In genomic region chr2:31269087-31269486, GRCh38 we compare ENCODE assay signal across 25 cellular contexts. TPM values are rescaled to one million over a fixed set of nuclear protein-coding genes. Genes with fewer than 3 reads are reported as not detected.
DNase-seq lines count a peak whose midpoint lies in the region; ATAC-seq and TF ChIP-seq lines count a peak whose summit lies in the region.
"Had no signal": no experiment of that assay in that cellular context is flagged by ENCODE, and none has a peak within 500 bp of the region (broad histone marks: within the 10 kb centered on the region; RNA-seq: fewer than 3 reads in every experiment).

No MANE protein-coding gene starts in this region.

- H3K4me3 ChIP-seq in right atrium auricular region (no peak overlapping the region), aorta (ENCODE audit: low read length in 2 of 2) (no peak overlapping the region), esophagus muscularis mucosa (no peak overlapping the region)
- H3K4me3 ChIP-seq: GM12878, upper lobe of right lung had no signal

- in situ Hi-C loops in G401 (cut with HindIII; ENCODE audit: low sequenced_read_pairs), result no loop called here

- intact Hi-C loops in Right ventricle myocardium inferior (cut with DNase I) (no loop called here), left cardiac atrium (cut with DNase I) (no loop called here), aorta (cut with DNase I) (loop anchor here in 1 of 2 donors (2.0 kb wide), 1 partner anchor 28 kb away; no protein-coding TSS in a partner anchor), esophagus muscularis mucosa (cut with DNase I) (no loop called here)

- DNase-seq in Right ventricle myocardium inferior (ENCODE audit: missing footprints) (no peak), right atrium auricular region (ENCODE audit: low spot score) (no peak), chondrocyte (ENCODE audit: low spot score) (no peak), left cardiac atrium (no peak), aorta (no peak), G401 (ENCODE audit: low spot score) (no peak), esophagus muscularis mucosa (ENCODE audit: extremely low spot score) (no peak)
- DNase-seq: 8988T; activated CD4-positive, alpha-beta T cell treated with anti-CD3 and anti-CD28 coated beads, Interleukin-2, amount 10 ng/mL, durations not matched to agents 7 days and 5 days; activated effector memory CD4-positive, alpha-beta T cell treated with Interleukin-2 at 50 U/mL for 16 hours; activated naive CD8-positive, alpha-beta T cell treated with anti-CD3 and anti-CD28 coated beads, Interleukin-2, amount 50 U/mL, for 24 hours; C1 segment of cervical spinal cord; hippocampal formation; NCI-H1092 treated with DMSO at 0.1 percent for 48 hours; NCI-H510A; posterior cingulate gyrus; stimulated activated CD4-positive, alpha-beta T cell treated with anti-CD3 and anti-CD28 coated beads, Interleukin-2, amount 100 ng/mL, for 24 hours; stimulated activated naive CD8-positive, alpha-beta T cell treated with anti-CD3 and anti-CD28 coated beads, Interleukin-15, amount 100 ng/mL, for 72 hours; upper lobe of right lung had no signal

- H3K36me3 Mint-ChIP-seq in chondrocyte (ENCODE audit: low read depth), result peaks cover 19% of the 10 kb centered on the region

- no peak overlapping the region for H3K4me3 Mint-ChIP-seq in chondrocyte (ENCODE audit: unreplicated experiment)
- H3K4me3 Mint-ChIP-seq: activated CD4-positive, alpha-beta T cell treated with anti-CD3 and anti-CD28 coated beads, Interleukin-2, amount 10 ng/mL, durations not matched to agents 7 days and 5 days; activated naive CD8-positive, alpha-beta T cell treated with anti-CD3 and anti-CD28 coated beads, Interleukin-2, amount 50 U/mL, for 24 hours; central memory CD8-positive, alpha-beta T cell; nephron; stimulated activated naive CD8-positive, alpha-beta T cell treated with anti-CD3 and anti-CD28 coated beads, Interleukin-15, amount 100 ng/mL, for 72 hours had no signal

- H3K36me3 ChIP-seq in right atrium auricular region, result peaks cover 6% of the 10 kb centered on the region
- no peaks in the 10 kb centered on the region for H3K36me3 ChIP-seq in aorta (ENCODE audit: control insufficient read depth in 1 of 2, insufficient read depth in 2 of 2, low read length in 1 of 2)
- H3K36me3 ChIP-seq in esophagus muscularis mucosa, result peaks cover 0 to 12% (median 10%) of the 10 kb centered on the region in 4 donors
- H3K36me3 ChIP-seq: upper lobe of right lung had no signal

- peak overlapping the region; percentile 74 for H3K27ac Mint-ChIP-seq in chondrocyte (ENCODE audit: unreplicated experiment)
- H3K27ac Mint-ChIP-seq: activated CD4-positive, alpha-beta T cell treated with anti-CD3 and anti-CD28 coated beads, Interleukin-2, amount 10 ng/mL, durations not matched to agents 7 days and 5 days; activated naive CD8-positive, alpha-beta T cell treated with anti-CD3 and anti-CD28 coated beads, Interleukin-2, amount 50 U/mL, for 24 hours; nephron; stimulated activated naive CD8-positive, alpha-beta T cell treated with anti-CD3 and anti-CD28 coated beads, Interleukin-15, amount 100 ng/mL, for 72 hours had no signal

- H3K9me3 ChIP-seq in right atrium auricular region, result no peaks in the 10 kb centered on the region
- no peaks in the 10 kb centered on the region for H3K9me3 ChIP-seq in aorta (ENCODE audit: control insufficient read depth, low read length)
- no peaks in the 10 kb centered on the region for H3K9me3 ChIP-seq in esophagus muscularis mucosa
- H3K9me3 ChIP-seq: upper lobe of right lung had no signal

- WGBS in aorta, 2 donors, result 18 to 19% methylated on average over 4 of the region's 4 CpGs
- WGBS in esophagus muscularis mucosa, result 91% methylated on average over 4 of the region's 4 CpGs

- peak overlapping the region in 1 of 2 donors; percentile 25 for H3K27ac ChIP-seq in right atrium auricular region
- peak overlapping the region; percentile 35 to 68 for H3K27ac ChIP-seq in aorta (ENCODE audit: low read depth in 1 of 2, low read length in 2 of 2)
- no peak overlapping the region for H3K27ac ChIP-seq in esophagus muscularis mucosa (replicated peaks in 1 of 4)
- H3K27ac ChIP-seq: RWPE1, upper lobe of right lung had no signal

- no peaks in the 10 kb centered on the region for H3K27me3 Mint-ChIP-seq in chondrocyte (ENCODE audit: low read depth)
- H3K27me3 Mint-ChIP-seq: activated naive CD8-positive, alpha-beta T cell treated with anti-CD3 and anti-CD28 coated beads, Interleukin-2, amount 50 U/mL, for 24 hours had no signal

- TF ChIP-seq CTCF in right atrium auricular region (IDR thresholded peaks at IDR 0.05), result no peak
- TF ChIP-seq CTCF in chondrocyte (IDR thresholded peaks at IDR 0.05), result no peak
- TF ChIP-seq CTCF in esophagus muscularis mucosa (IDR thresholded peaks at IDR 0.05), result no peak

- TF ChIP-seq EP300 in esophagus muscularis mucosa (IDR thresholded peaks at IDR 0.05), result no peak

- ATAC-seq in Right ventricle myocardium inferior (peak; percentile 62), left cardiac atrium (peak; percentile 41 to 48), aorta (ENCODE audit: low FRiP score) (peak; percentile 4), GM19328 (IDR thresholded peaks at IDR 0.05; ENCODE audit: unreplicated experiment) (no peak)
- ATAC-seq: activated naive CD8-positive, alpha-beta T cell treated with anti-CD3 and anti-CD28 coated beads, Interleukin-2, amount 50 U/mL, for 24 hours; GM12878; stimulated activated naive CD8-positive, alpha-beta T cell treated with anti-CD3 and anti-CD28 coated beads, Interleukin-15, amount 100 ng/mL, for 72 hours; upper lobe of right lung had no signal

- H3K4me1 Mint-ChIP-seq in chondrocyte (ENCODE audit: low read depth), result peaks cover 32% of the 10 kb centered on the region
- H3K4me1 Mint-ChIP-seq: activated CD4-positive, alpha-beta T cell treated with anti-CD3 and anti-CD28 coated beads, Interleukin-2, amount 10 ng/mL, durations not matched to agents 7 days and 5 days; activated naive CD8-positive, alpha-beta T cell treated with anti-CD3 and anti-CD28 coated beads, Interleukin-2, amount 50 U/mL, for 24 hours; central memory CD8-positive, alpha-beta T cell; stimulated activated naive CD8-positive, alpha-beta T cell treated with anti-CD3 and anti-CD28 coated beads, Interleukin-15, amount 100 ng/mL, for 72 hours had no signal

- H3K4me1 ChIP-seq in right atrium auricular region (peaks cover 0 to 15% of the 10 kb centered on the region in 2 donors), aorta (ENCODE audit: control insufficient read depth in 1 of 2, insufficient read depth in 2 of 2, low read length in 2 of 2) (peaks cover 5% of the 10 kb centered on the region in 2 donors), esophagus muscularis mucosa (peaks cover 0 to 2% (median 0%) of the 10 kb centered on the region in 4 donors)

- TF ChIP-seq POLR2A in esophagus muscularis mucosa (IDR thresholded peaks at IDR 0.05; ENCODE audit: low read depth), result no peak

- H3K27me3 ChIP-seq in right atrium auricular region (no peaks in the 10 kb centered on the region), aorta (ENCODE audit: control insufficient read depth in 1 of 2, insufficient read depth in 2 of 2, low read length in 1 of 2) (no peaks in the 10 kb centered on the region), esophagus muscularis mucosa (peaks cover 0 to 19% (median 0%) of the 10 kb centered on the region in 4 donors)
- H3K27me3 ChIP-seq: upper lobe of right lung had no signal

- no peaks in the 10 kb centered on the region for H3K9me3 Mint-ChIP-seq in chondrocyte (ENCODE audit: low read depth)
- H3K9me3 Mint-ChIP-seq: activated CD4-positive, alpha-beta T cell treated with anti-CD3 and anti-CD28 coated beads, Interleukin-2, amount 10 ng/mL, durations not matched to agents 7 days and 5 days; activated naive CD8-positive, alpha-beta T cell treated with anti-CD3 and anti-CD28 coated beads, Interleukin-2, amount 50 U/mL, for 24 hours; central memory CD8-positive, alpha-beta T cell; nephron; stimulated activated naive CD8-positive, alpha-beta T cell treated with anti-CD3 and anti-CD28 coated beads, Interleukin-15, amount 100 ng/mL, for 72 hours had no signal

RNA-seq across cellular contexts. Expression of gene EHD3, which starts 35.1 kb away (rescaled TPM):
- total RNA-seq in Right ventricle myocardium inferior, result 27.9 TPM
- total RNA-seq in right atrium auricular region, result 10 to 100 TPM; 10.6 to 12.5 TPM
- total RNA-seq in chondrocyte, result 22.3 to 29.9 TPM (median 24.0 TPM) in 3 replicates
- 10 to 100 TPM in 1 of 2 donors, 1 to 10 TPM in 1; 8.1 to 11.7 TPM for total RNA-seq in left cardiac atrium
- total RNA-seq in aorta, result 10 to 100 TPM; 19.8 to 28.8 TPM
- 10 to 100 TPM; 14.0 to 16.4 TPM for polyA plus RNA-seq in aorta
- total RNA-seq in G401 (2014; rRNA removed; shearing (Covaris generic)), result 3.5 and 4.9 TPM in 2 replicates
- total RNA-seq in esophagus muscularis mucosa, result 1 to 10 TPM; 3.8 to 7.4 (median 4.6) TPM

RNA-seq across cellular contexts. Expression of gene CAPN14, which starts 51.8 kb away (rescaled TPM):
- total RNA-seq in Right ventricle myocardium inferior (0.35 TPM), right atrium auricular region (under 1 TPM; 0.16 to 0.22 TPM), chondrocyte (0.10 to 0.39 TPM (median 0.15 TPM) in 3 replicates), left cardiac atrium (under 1 TPM; 0.12 to 0.26 TPM), aorta (under 1 TPM; 0.21 to 0.29 TPM), esophagus muscularis mucosa (under 1 TPM in 1 of 4 donors, not detected in 3; 0.42 TPM)
- polyA plus RNA-seq in aorta, result under 1 TPM in 1 of 2 donors, not detected in 1; 0.18 TPM
- not detected in 2 replicates for total RNA-seq in G401 (2014; rRNA removed; shearing (Covaris generic))
- total RNA-seq: skeletal muscle tissue had no signal

Comparison
In these comparisons a context has a peak if more than half of its experiments do, and no peak if none do; other contexts are left out.
1. H3K27ac ChIP-seq: peak in aorta (2 of 2); none in esophagus muscularis mucosa (0 of 4).